ENCODE assay signal across 17 cellular contexts in the genomic region with DNA sequence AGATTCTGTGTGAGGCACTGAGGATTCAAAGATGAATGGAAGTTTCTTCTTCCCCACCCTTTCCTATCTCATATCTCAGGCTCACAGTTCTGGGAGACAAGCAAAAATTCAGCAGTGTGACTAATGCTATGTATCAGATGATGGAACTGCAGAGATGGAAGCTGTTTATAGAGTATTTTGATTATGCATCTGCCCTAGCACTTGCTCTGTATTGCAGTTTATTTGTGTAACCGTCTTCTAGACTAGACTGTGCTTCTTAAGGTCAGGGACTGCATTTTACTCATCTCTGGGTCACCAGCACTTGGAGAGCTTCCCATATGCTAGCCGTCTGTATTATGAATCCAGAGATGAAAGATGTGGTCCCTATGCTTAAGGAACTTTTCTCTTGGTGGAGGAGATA. TPM values are rescaled to one million over a fixed set of nuclear protein-coding genes. Genes with fewer than 3 reads are reported as not detected.
A peak's percentile ranks its signal among the peaks of the same experiment; 100 is the strongest.
DNase-seq lines count a peak whose midpoint lies in the region; ATAC-seq and TF ChIP-seq lines count a peak whose summit lies in the region.
"Had no signal": no experiment of that assay in that cellular context is flagged by ENCODE, and none has a peak within 500 bp of the region (broad histone marks: within the 10 kb centered on the region; RNA-seq: fewer than 3 reads in every experiment).

No MANE protein-coding gene starts in this region.

- no peak for TF ChIP-seq CTCF in HFFc6 (IDR thresholded peaks at IDR 0.05)
- TF ChIP-seq CTCF in fibroblast of the aortic adventitia (IDR thresholded peaks at IDR 0.05; ENCODE audit: insufficient read depth, low read length), result no peak

- no peaks in the 10 kb centered on the region for H3K9me3 Mint-ChIP-seq in HFFc6

- no peaks in the 10 kb centered on the region for H3K36me3 Mint-ChIP-seq in HFFc6 (ENCODE audit: low read depth)

- H3K4me1 Mint-ChIP-seq in HFFc6 (ENCODE audit: low read depth), result peaks cover 60% of the 10 kb centered on the region

- peak overlapping the region; percentile 52 for H3K27ac Mint-ChIP-seq in HFFc6

- no peak overlapping the region; the same call in 1 of the 2 replicates for H3K4me3 Mint-ChIP-seq in HFFc6

- ATAC-seq in HG03025 (IDR thresholded peaks at IDR 0.05; ENCODE audit: low FRiP score, unreplicated experiment), result no peak
- ATAC-seq in GM18907 (IDR thresholded peaks at IDR 0.05; ENCODE audit: unreplicated experiment), result no peak
- ATAC-seq: lower lobe of right lung had no signal

- H3K27ac ChIP-seq in angular gyrus (ENCODE audit: low read depth, low read length) (peak overlapping the region; percentile 44), temporal lobe (ENCODE audit: low read depth, low read length) (peak overlapping the region; percentile 70)
- H3K27ac ChIP-seq: coronary artery, lower lobe of right lung had no signal

- H3K4me3 ChIP-seq in fibroblast of the aortic adventitia (ENCODE audit: low read depth, low read length), result no peak overlapping the region
- H3K4me3 ChIP-seq: coronary artery, lower lobe of right lung had no signal

- peaks cover 1% of the 10 kb centered on the region; the same call in 1 of the 2 replicates for H3K27me3 Mint-ChIP-seq in HFFc6 (ENCODE audit: insufficient read depth)

- peak; percentile 88 for DNase-seq in HFFc6
- peak; percentile 73 for DNase-seq in fibroblast of the aortic adventitia (ENCODE audit: low read depth)
- DNase-seq in Kasumi-1 (lab: John Stamatoyannopoulos, UW), result no peak
- DNase-seq: activated CD4-positive, alpha-beta T cell treated with anti-CD3 and anti-CD28 coated beads, Interleukin-2, amount 50 U/mL, for 1 hour; activated naive CD4-positive, alpha-beta T cell; C1 segment of cervical spinal cord; islet precursor cell; lower lobe of right lung; NCI-H1930; NCI-H446; NK-92 treated with Interleukin-12 subunit alpha and Interleukin-12 subunit beta, amount 100 ng/mL, for 24 hours; stimulated activated CD4-positive, alpha-beta T cell treated with anti-CD3 and anti-CD28 coated beads, Interleukin-4, amount 100 ng/mL, for 1 hour had no signal

RNA-seq across cellular contexts. Expression of a gene that starts 12.6 kb away (rescaled TPM):
- 1 to 10 TPM in 1 of 6 experiments, under 1 TPM in 5; 0.34 to 1.5 (median 0.51) TPM for total RNA-seq in HFFc6 (2021; fragmentation: NEBNext Ultra II Directional; extraction: Animal tissue kit (Norgen Biotek cat#: 25700))
- total RNA-seq in fibroblast of the aortic adventitia (ENCODE audit: low replicate concordance), result 1.4 TPM in 2 replicates
- total RNA-seq in temporal lobe, result 11.8 TPM

Comparison
In these comparisons a context has a peak if more than half of its experiments do, and no peak if none do; other contexts are left out.
1. DNase-seq: peak in HFFc6 (single experiment) and fibroblast of the aortic adventitia (single experiment); none in Kasumi-1 (0 of 2).